18 cellular contexts compared by ENCODE assay signal in genomic region chr7:119783799-119784198, GRCh38.
A peak's percentile ranks its signal among the peaks of the same experiment; 100 is the strongest.
DNase-seq lines count a peak whose midpoint lies in the region; TF ChIP-seq lines count a peak whose summit lies in the region.
"Had no signal": no experiment of that assay in that cellular context is flagged by ENCODE, and none has a peak within 500 bp of the region (broad histone marks: within the 10 kb centered on the region; RNA-seq: fewer than 3 reads in every experiment).

No MANE protein-coding gene starts in this region.

- H3K79me2 ChIP-seq in fibroblast of lung (ENCODE audit: control insufficient read depth, insufficient read depth, low read length) = no peaks in the 10 kb centered on the region

- H3K9ac ChIP-seq in fibroblast of lung (ENCODE audit: insufficient read depth, low read length) = no peak overlapping the region

- H3K4me1 Mint-ChIP-seq in activated naive CD4-positive, alpha-beta T cell treated with anti-CD3 and anti-CD28 coated beads for 36 hours (ENCODE audit: low read depth) = no peaks in the 10 kb centered on the region
- H3K4me1 Mint-ChIP-seq in chondrocyte (ENCODE audit: low read depth) = no peaks in the 10 kb centered on the region
- H3K4me1 Mint-ChIP-seq: naive thymus-derived CD8-positive, alpha-beta T cell had no signal

- no peaks in the 10 kb centered on the region for H3K27me3 ChIP-seq in fibroblast of lung (ENCODE audit: control insufficient read depth, insufficient read depth, low read length)
- H3K27me3 ChIP-seq: body of pancreas, right lobe of liver, SJSA1 had no signal

- DNase-seq in NCI-H748 (lab: John Stamatoyannopoulos, UW; ENCODE audit: unreplicated experiment) = peak; percentile 53
- DNase-seq in NCI-H748 treated with DMSO at 0.1 percent for 48 hours (lab: John Stamatoyannopoulos, UW) = no peak
- peak; percentile 33 for DNase-seq in RPMI7951 (ENCODE audit: low read depth)
- peak; percentile 36 to 49 for DNase-seq in fibroblast of lung (ENCODE audit: low read depth in 2 of 2)
- DNase-seq in smooth muscle cell of the brain vasculature (ENCODE audit: low read depth, low spot score) = peak; percentile 17
- no peak for DNase-seq in activated naive CD4-positive, alpha-beta T cell treated with anti-CD3 and anti-CD28 coated beads for 36 hours
- no peak for DNase-seq in activated CD8-positive, alpha-beta memory T cell treated with anti-CD3 and anti-CD28 coated beads, Interleukin-2, amount 50 U/mL, for 4 hours
- no peak for DNase-seq in chondrocyte (ENCODE audit: low spot score)
- DNase-seq: activated T-cell treated with anti-CD3 and anti-CD28 coated beads, Interleukin-2, amount 50 U/mL, for 4 hours; DMS79; HFFc6; islet precursor cell; naive thymus-derived CD8-positive, alpha-beta T cell had no signal

- H3K4me2 ChIP-seq in fibroblast of lung (ENCODE audit: extremely low read depth, insufficient read depth, low read length) = no peak overlapping the region
- H3K4me2 ChIP-seq: A549 had no signal

- TF ChIP-seq CTCF in fibroblast of lung (conservative IDR thresholded peaks at IDR 0.05 in 1 of 2, IDR thresholded peaks at IDR 0.05 in 1 of 2; ENCODE audit: low read depth in 1 of 2, low read length in 2 of 2) (no peak), chondrocyte (IDR thresholded peaks at IDR 0.05) (no peak)

- no peak overlapping the region for H3K27ac Mint-ChIP-seq in activated naive CD4-positive, alpha-beta T cell treated with anti-CD3 and anti-CD28 coated beads for 36 hours
- H3K27ac Mint-ChIP-seq in chondrocyte (ENCODE audit: unreplicated experiment) = no peak overlapping the region
- H3K27ac Mint-ChIP-seq: HFFc6; naive thymus-derived CD8-positive, alpha-beta T cell; WTC11 had no signal

- no peak overlapping the region for H3K27ac ChIP-seq in fibroblast of lung (ENCODE audit: insufficient read depth, low read length)
- H3K27ac ChIP-seq: A549, body of pancreas, right lobe of liver, SJSA1 had no signal

- no peaks in the 10 kb centered on the region for H3K36me3 ChIP-seq in fibroblast of lung (ENCODE audit: control insufficient read depth, insufficient read depth, low read length)
- H3K36me3 ChIP-seq: right lobe of liver, SJSA1 had no signal

- CTCF ChIA-PET in activated naive CD4-positive, alpha-beta T cell treated with anti-CD3 and anti-CD28 coated beads for 36 hours (lab: Charles Lee) = no interaction called here

- H3K27me3 Mint-ChIP-seq in activated naive CD4-positive, alpha-beta T cell treated with anti-CD3 and anti-CD28 coated beads for 36 hours (ENCODE audit: low read depth) = no peaks in the 10 kb centered on the region
- no peaks in the 10 kb centered on the region for H3K27me3 Mint-ChIP-seq in chondrocyte (ENCODE audit: low read depth)
- H3K27me3 Mint-ChIP-seq: naive thymus-derived CD8-positive, alpha-beta T cell had no signal

- H3K4me3 Mint-ChIP-seq in activated naive CD4-positive, alpha-beta T cell treated with anti-CD3 and anti-CD28 coated beads for 36 hours = no peak overlapping the region
- H3K4me3 Mint-ChIP-seq in chondrocyte (ENCODE audit: unreplicated experiment) = no peak overlapping the region
- H3K4me3 Mint-ChIP-seq: activated T-cell treated with anti-CD3 and anti-CD28 coated beads, Interleukin-2, amount 50 U/mL, for 4 hours; HFFc6; naive thymus-derived CD8-positive, alpha-beta T cell; WTC11 had no signal

- peaks cover 12% of the 10 kb centered on the region for H3K9me3 Mint-ChIP-seq in activated naive CD4-positive, alpha-beta T cell treated with anti-CD3 and anti-CD28 coated beads for 36 hours
- no peaks in the 10 kb centered on the region for H3K9me3 Mint-ChIP-seq in chondrocyte (ENCODE audit: low read depth)
- H3K9me3 Mint-ChIP-seq: activated T-cell treated with anti-CD3 and anti-CD28 coated beads, Interleukin-2, amount 50 U/mL, for 4 hours; WTC11 had no signal

- no peak overlapping the region for H3K4me3 ChIP-seq in fibroblast of lung (replicated peaks in 1 of 4; ENCODE audit: control extremely low read depth in 1 of 4, insufficient read depth in 1 of 4, low read depth in 3 of 4, low read length in 4 of 4)
- H3K4me3 ChIP-seq: A549, body of pancreas, right lobe of liver, SJSA1 had no signal

- H3K4me1 ChIP-seq in fibroblast of lung (ENCODE audit: control insufficient read depth, extremely low read depth, insufficient read depth, low read length) = no peaks in the 10 kb centered on the region
- H3K4me1 ChIP-seq: A549, body of pancreas, right lobe of liver, SJSA1 had no signal

- intact Hi-C loops in activated naive CD4-positive, alpha-beta T cell treated with anti-CD3 and anti-CD28 coated beads for 36 hours (cut with micrococcal nuclease) = no loop called here

- H2AFZ ChIP-seq in fibroblast of lung (ENCODE audit: low read length) = no peak overlapping the region

- H3K9me3 ChIP-seq in fibroblast of lung (ENCODE audit: control insufficient read depth, insufficient read depth, low read depth, low read length) = no peaks in the 10 kb centered on the region
- H3K9me3 ChIP-seq: A549, body of pancreas, right lobe of liver, SJSA1 had no signal

- no peaks in the 10 kb centered on the region for H4K20me1 ChIP-seq in fibroblast of lung (ENCODE audit: control insufficient read depth, extremely low read depth, insufficient read depth, low read length)

- H3K36me3 Mint-ChIP-seq in activated naive CD4-positive, alpha-beta T cell treated with anti-CD3 and anti-CD28 coated beads for 36 hours (ENCODE audit: low read depth) = no peaks in the 10 kb centered on the region
- H3K36me3 Mint-ChIP-seq in chondrocyte (ENCODE audit: low read depth) = no peaks in the 10 kb centered on the region
- H3K36me3 Mint-ChIP-seq: naive thymus-derived CD8-positive, alpha-beta T cell; WTC11 had no signal

Comparison
In these comparisons a context has a peak if more than half of its experiments do, and no peak if none do; other contexts are left out.
1. DNase-seq: peak in NCI-H748 (single experiment), RPMI7951 (single experiment), fibroblast of lung (2 of 2) and smooth muscle cell of the brain vasculature (single experiment); none in NCI-H748 treated with DMSO at 0.1 percent for 48 hours (single experiment), activated naive CD4-positive, alpha-beta T cell treated with anti-CD3 and anti-CD28 coated beads for 36 hours (single experiment), activated CD8-positive, alpha-beta memory T cell treated with anti-CD3 and anti-CD28 coated beads, Interleukin-2, amount 50 U/mL, for 4 hours (single experiment) and chondrocyte (single experiment).